In genomic region chr10:17425584-17426262, GRCh38 we compare ENCODE assay signal across 14 cellular contexts. TPM values are rescaled to one million over a fixed set of nuclear protein-coding genes. Genes with fewer than 3 reads are reported as not detected.
DNase-seq lines count a peak whose midpoint lies in the region; ATAC-seq lines count a peak whose summit lies in the region.
"Had no signal": no experiment of that assay in that cellular context is flagged by ENCODE, and none has a peak within 500 bp of the region (broad histone marks: within the 10 kb centered on the region; RNA-seq: fewer than 3 reads in every experiment).

No MANE protein-coding gene starts in this region.

- no peak overlapping the region for H3K27ac ChIP-seq in right cardiac atrium (ENCODE audit: low read length)
- H3K27ac ChIP-seq: HL-60, Peyer's patch, transverse colon had no signal

- 37% methylated on average over 6 of the region's 6 CpGs for WGBS in right cardiac atrium

- peaks cover 6% of the 10 kb centered on the region for H3K4me1 ChIP-seq in right cardiac atrium (ENCODE audit: control insufficient read depth, insufficient read depth, low read length)
- H3K4me1 ChIP-seq: Peyer's patch had no signal

- no peak overlapping the region for H3K4me3 ChIP-seq in right cardiac atrium (ENCODE audit: low read length)
- H3K4me3 ChIP-seq: Peyer's patch, transverse colon had no signal

- no peak for DNase-seq in activated CD4-positive, CD25-positive, alpha-beta regulatory T cell treated with anti-CD3 and anti-CD28 coated beads, Interleukin-2, amount 50 U/mL, for 72 hours
- peak; percentile 33 to 38 for DNase-seq in activated T-cell treated with anti-CD3 and anti-CD28 coated beads, Interleukin-2, amount 50 U/mL, for 48 hours
- DNase-seq in right cardiac atrium (peak; percentile 53 to 70 (median 54)), NCI-H187 treated with DMSO at 0.1 percent for 48 hours (lab: John Stamatoyannopoulos, UW) (no peak), DMS79 treated with DMSO at 0.1 percent for 48 hours (lab: John Stamatoyannopoulos, UW) (no peak)
- DNase-seq in stimulated activated naive CD4-positive, alpha-beta T cell (lab: John Stamatoyannopoulos, UW): peak in 5 of 6 experiments; percentile 9 to 67 (median 52)
- DNase-seq: 8988T, head of caudate nucleus, NCI-H1105, transverse colon had no signal

- intact Hi-C loops in right cardiac atrium (cut with DNase I): no loop called here

- peak; percentile 58 to 63 for ATAC-seq in activated CD4-positive, CD25-positive, alpha-beta regulatory T cell treated with anti-CD3 and anti-CD28 coated beads, Interleukin-2, amount 50 U/mL, for 24 hours
- ATAC-seq in right cardiac atrium: peak; percentile 82 to 92
- no peak for ATAC-seq in GM21529 (IDR thresholded peaks at IDR 0.05; ENCODE audit: unreplicated experiment)

- no peaks in the 10 kb centered on the region for H3K27me3 ChIP-seq in right cardiac atrium (ENCODE audit: control insufficient read depth, insufficient read depth)
- H3K27me3 ChIP-seq: Peyer's patch had no signal

- H3K9me3 ChIP-seq in right cardiac atrium (ENCODE audit: control insufficient read depth, low read length): no peaks in the 10 kb centered on the region
- H3K9me3 ChIP-seq: Peyer's patch, transverse colon had no signal

RNA-seq across cellular contexts. Expression of gene ST8SIA6, which starts 28.7 kb away (rescaled TPM):
- total RNA-seq in right cardiac atrium: 10 to 100 TPM in 3 of 4 donors, 1 to 10 TPM in 1; 9.2 to 20.0 (median 15.0) TPM
- 1.7 TPM for polyA plus RNA-seq in right cardiac atrium
- total RNA-seq: Peyer's patch had no signal

Comparison
In these comparisons a context has a peak if more than half of its experiments do, and no peak if none do; other contexts are left out.
1. DNase-seq: peak in activated T-cell treated with anti-CD3 and anti-CD28 coated beads, Interleukin-2, amount 50 U/mL, for 48 hours (2 of 2), right cardiac atrium (3 of 3) and stimulated activated naive CD4-positive, alpha-beta T cell (5 of 6); none in activated CD4-positive, CD25-positive, alpha-beta regulatory T cell treated with anti-CD3 and anti-CD28 coated beads, Interleukin-2, amount 50 U/mL, for 72 hours (single experiment), NCI-H187 treated with DMSO at 0.1 percent for 48 hours (single experiment) and DMS79 treated with DMSO at 0.1 percent for 48 hours (single experiment).